Comparison of ENCODE assay signal across 8 cellular contexts in genomic region chr2:74502720-74503505, GRCh38. TPM values are rescaled to one million over a fixed set of nuclear protein-coding genes. Genes with fewer than 3 reads are reported as not detected.
A peak's percentile ranks its signal among the peaks of the same experiment; 100 is the strongest.
DNase-seq lines count a peak whose midpoint lies in the region; ATAC-seq, FAIRE-seq and TF ChIP-seq lines count a peak whose summit lies in the region.

No MANE protein-coding gene starts in this region.

- WGBS in mammary epithelial cell (ENCODE audit: low coverage, missing lambda C conversion rate), result 15% methylated on average over 20 of the region's 67 CpGs

- no peak for FAIRE-seq in keratinocyte (lab: Jason Lieb, UNC)

- H3K4me1 ChIP-seq in mammary epithelial cell (ENCODE audit: insufficient read depth, low read length), result peaks cover 44% of the 10 kb centered on the region
- peaks cover 40% of the 10 kb centered on the region for H3K4me1 ChIP-seq in keratinocyte (ENCODE audit: control insufficient read depth, extremely low read depth, insufficient read depth, low read length)

- POLR2A ChIA-PET in RWPE1 (lab: Yijun Ruan, JAX; ENCODE audit: low non-redundant PET), result interaction anchor here (0.9 to 1.0 kb wide), 3 partner anchors 19 to 26 kb away, joined by 3 to 4 read pairs (median 3); no protein-coding TSS in a partner anchor

- BruUV-seq in mammary epithelial cell (replicated peaks; lab: Mats Ljungman, UMichigan), result no TSS peak

- CTCF ChIA-PET in RWPE1 (lab: Yijun Ruan, JAX), result interaction anchor here (0.6 to 1.9 kb wide), 4 partner anchors 11 to 99 kb away, joined by 3 to 7 read pairs (median 3); partner anchors contain the start of genes CCDC142 and TTC31
- CTCF ChIA-PET in mammary epithelial cell (lab: Charles Lee; ENCODE audit: low non-redundant PET), result no interaction called here

- peak overlapping the region; percentile 86 for H2AFZ ChIP-seq in mammary epithelial cell (ENCODE audit: low read depth, low read length)
- H2AFZ ChIP-seq in keratinocyte (ENCODE audit: control insufficient read depth, low read length), result peak overlapping the region; percentile 84

- no peaks in the 10 kb centered on the region for H3K9me1 ChIP-seq in keratinocyte (ENCODE audit: control insufficient read depth, extremely low read depth, insufficient read depth, low read length)

- H3K4me3 ChIP-seq in mammary epithelial cell (replicated peaks in 1 of 3; ENCODE audit: insufficient read depth in 1 of 3, low read depth in 2 of 3, low read length in 3 of 3), result peak overlapping the region; percentile 37 to 56 (median 44)
- peak overlapping the region; percentile 47 to 70 (median 63) for H3K4me3 ChIP-seq in keratinocyte (ENCODE audit: control insufficient read depth in 2 of 3, extremely low read depth in 1 of 3, insufficient read depth in 2 of 3, low read depth in 1 of 3, low read length in 3 of 3)

- H3K9ac ChIP-seq in mammary epithelial cell (ENCODE audit: insufficient read depth, low read length) (no peak overlapping the region), keratinocyte (ENCODE audit: control insufficient read depth, extremely low read depth, insufficient read depth, low read length) (peak overlapping the region; percentile 64)

- H4K20me1 ChIP-seq in mammary epithelial cell (ENCODE audit: insufficient read depth, low read length), result no peaks in the 10 kb centered on the region
- H4K20me1 ChIP-seq in keratinocyte (ENCODE audit: control insufficient read depth, extremely low read depth, insufficient read depth, low read length), result no peaks in the 10 kb centered on the region

- peaks cover 11% of the 10 kb centered on the region for H3K36me3 ChIP-seq in mammary epithelial cell (ENCODE audit: insufficient read depth, low read length)
- H3K36me3 ChIP-seq in keratinocyte (ENCODE audit: control insufficient read depth in 2 of 2, extremely low read depth in 1 of 2, insufficient read depth in 2 of 2, low read length in 2 of 2), result peaks cover 9 to 10% of the 10 kb centered on the region in 2 experiments

- H3K79me2 ChIP-seq in mammary epithelial cell (ENCODE audit: insufficient read depth, low read length), result peaks cover 20% of the 10 kb centered on the region
- H3K79me2 ChIP-seq in keratinocyte (ENCODE audit: control insufficient read depth, insufficient read depth, low read length), result peaks cover 16% of the 10 kb centered on the region

- ATAC-seq in HG02852 (IDR thresholded peaks at IDR 0.05; ENCODE audit: unreplicated experiment), result peak; percentile 32

- TF ChIP-seq CTCF in RWPE1 (conservative IDR thresholded peaks at IDR 0.05; ENCODE audit: low read depth) (peak; percentile 49), mammary epithelial cell (conservative IDR thresholded peaks at IDR 0.05 in 1 of 2, IDR thresholded peaks at IDR 0.05 in 1 of 2; ENCODE audit: extremely low read depth in 1 of 2, insufficient read depth in 1 of 2, low read depth in 1 of 2, low read length in 2 of 2) (no peak), keratinocyte (optimal IDR thresholded peaks at IDR 0.05 in 1 of 3, IDR thresholded peaks at IDR 0.05 in 1 of 3, conservative IDR thresholded peaks at IDR 0.05 in 1 of 3; ENCODE audit: extremely low read depth in 1 of 3, insufficient read depth in 2 of 3, low read length in 3 of 3) (peak in 2 of 3 experiments; percentile 30 to 46)

- H3K4me2 ChIP-seq in mammary epithelial cell (ENCODE audit: insufficient read depth, low read depth, low read length), result peak overlapping the region; percentile 97
- peak overlapping the region; percentile 94 for H3K4me2 ChIP-seq in keratinocyte (ENCODE audit: control insufficient read depth, extremely low read depth, insufficient read depth, low read depth, low read length)

- H3K9me3 ChIP-seq in mammary epithelial cell (replicated peaks; ENCODE audit: insufficient read depth, low read length), result no peaks in the 10 kb centered on the region
- no peaks in the 10 kb centered on the region for H3K9me3 ChIP-seq in keratinocyte (ENCODE audit: control insufficient read depth, low read depth, low read length)

- in situ Hi-C loops in mammary epithelial cell (cut with MboI; ENCODE audit: low sequenced_read_pairs in 2 of 2), result no loop called here

- no peaks in the 10 kb centered on the region for H3K27me3 ChIP-seq in mammary epithelial cell (ENCODE audit: insufficient read depth, low read length)
- peaks cover 36% of the 10 kb centered on the region for H3K27me3 ChIP-seq in keratinocyte (ENCODE audit: control insufficient read depth, extremely low read depth, insufficient read depth, low read length)

- intact Hi-C loops in mammary epithelial cell (cut with micrococcal nuclease), result no loop called here

- dilution Hi-C loops in mammary epithelial cell (cut with HindIII; ENCODE audit: low sequenced_read_pairs) (no loop called here), keratinocyte (cut with MboI; ENCODE audit: extremely low pct_ligation_motif_present, low sequenced_read_pairs) (no loop called here)

- DNase-seq in activated CD4-positive, alpha-beta T cell treated with anti-CD3 and anti-CD28 coated beads for 1 hour, result peak; percentile 18
- no peak for DNase-seq in activated CD4-positive, alpha-beta T cell treated with anti-CD3 and anti-CD28 coated beads, Interleukin-2, amount 50 U/mL, for 4 hours
- peak; percentile 75 for DNase-seq in RWPE1 (ENCODE audit: low spot score)
- DNase-seq in mammary epithelial cell, result peak; percentile 55
- no peak for DNase-seq in keratinocyte (ENCODE audit: low read depth, low spot score)
- DNase-seq in stimulated activated CD4-positive, alpha-beta T cell treated with anti-CD3 and anti-CD28 coated beads, Interleukin-4, amount 100 ng/mL, for 1 hour, result peak; percentile 43
- DNase-seq in NAMALWA (ENCODE audit: low spot score), result no peak

- peak overlapping the region; percentile 96 for H3K27ac ChIP-seq in RWPE1
- no peak overlapping the region for H3K27ac ChIP-seq in mammary epithelial cell (ENCODE audit: insufficient read depth, low read depth, low read length)
- peak overlapping the region; percentile 30 for H3K27ac ChIP-seq in keratinocyte (ENCODE audit: control insufficient read depth, insufficient read depth, low read length)

RNA-seq across cellular contexts. Expression of gene LBX2, which starts 3.5 kb away (rescaled TPM):
- total RNA-seq in mammary epithelial cell, result not detected
- polyA plus RNA-seq in mammary epithelial cell (0.10 TPM), keratinocyte (0.09 to 0.11 TPM (median 0.10 TPM) in 3 replicates)
- polyA minus RNA-seq in mammary epithelial cell (not detected), keratinocyte (0.89 TPM in 1 of 3 replicates, not detected in the others)
- not detected for polyA plus RNA-seq in keratinocyte (2011; ENCODE audit: low read depth)
- 0.07 and 0.26 TPM in 2 replicates for polyA plus RNA-seq in keratinocyte (2011; cell fraction: cytosol; rRNA removed)
- 0.28 and 0.53 TPM in 2 replicates for polyA plus RNA-seq in keratinocyte (2011; cell fraction: nucleus; rRNA removed)
- polyA plus RNA-seq in keratinocyte (2012; ENCODE audit: low replicate concordance), result 0.09 and 0.44 TPM in 2 replicates
- not detected for polyA minus RNA-seq in keratinocyte (2011; cell fraction: cytosol; rRNA and poly(A)+ RNA removed)
- polyA minus RNA-seq in keratinocyte (2011; cell fraction: nucleus; rRNA and poly(A)+ RNA removed), result not detected in 2 replicates

RNA-seq across cellular contexts. Expression of gene PCGF1, which starts 4.6 kb away (rescaled TPM):
- 10 to 100 TPM; 20.0 to 35.4 TPM for total RNA-seq in mammary epithelial cell
- polyA plus RNA-seq in mammary epithelial cell, result 32.8 TPM
- 58.5 TPM for polyA minus RNA-seq in mammary epithelial cell
- polyA plus RNA-seq in keratinocyte, result 29.1 to 42.2 TPM (median 33.6 TPM) in 3 replicates
- polyA plus RNA-seq in keratinocyte (2011; ENCODE audit: low read depth), result 11.9 TPM
- polyA plus RNA-seq in keratinocyte (2011; cell fraction: cytosol; rRNA removed), result 33.7 and 37.3 TPM in 2 replicates
- 37.5 and 60.1 TPM in 2 replicates for polyA plus RNA-seq in keratinocyte (2011; cell fraction: nucleus; rRNA removed)
- polyA plus RNA-seq in keratinocyte (2012; ENCODE audit: low replicate concordance), result 25.2 and 38.6 TPM in 2 replicates
- polyA minus RNA-seq in keratinocyte, result 31.6 to 65.7 TPM (median 37.2 TPM) in 3 replicates
- 43.2 TPM for polyA minus RNA-seq in keratinocyte (2011; cell fraction: cytosol; rRNA and poly(A)+ RNA removed)
- polyA minus RNA-seq in keratinocyte (2011; cell fraction: nucleus; rRNA and poly(A)+ RNA removed), result 9.6 and 10.9 TPM in 2 replicates

RNA-seq across cellular contexts. Expression of gene TLX2, which starts 11.3 kb away (rescaled TPM):
- under 1 TPM in 1 of 2 donors, not detected in 1; 0.33 TPM for total RNA-seq in mammary epithelial cell
- 0.05 TPM for polyA plus RNA-seq in mammary epithelial cell
- polyA minus RNA-seq in mammary epithelial cell, result not detected
- polyA plus RNA-seq in keratinocyte, result not detected in 3 replicates
- polyA plus RNA-seq in keratinocyte (2011; ENCODE audit: low read depth), result not detected
- not detected in 2 replicates for polyA plus RNA-seq in keratinocyte (2011; cell fraction: cytosol; rRNA removed)
- not detected in 2 replicates for polyA plus RNA-seq in keratinocyte (2011; cell fraction: nucleus; rRNA removed)
- polyA plus RNA-seq in keratinocyte (2012; ENCODE audit: low replicate concordance), result 0.35 TPM in 1 of 2 replicates, not detected in the other
- polyA minus RNA-seq in keratinocyte, result not detected in 3 replicates
- not detected for polyA minus RNA-seq in keratinocyte (2011; cell fraction: cytosol; rRNA and poly(A)+ RNA removed)
- polyA minus RNA-seq in keratinocyte (2011; cell fraction: nucleus; rRNA and poly(A)+ RNA removed), result not detected in 2 replicates

RNA-seq across cellular contexts. Expression of gene TTC31, which starts 20.0 kb away (rescaled TPM):
- total RNA-seq in mammary epithelial cell, result 10 to 100 TPM; 11.5 to 22.0 TPM
- polyA plus RNA-seq in mammary epithelial cell (17.6 TPM), keratinocyte (16.8 to 18.2 TPM (median 17.7 TPM) in 3 replicates)
- polyA minus RNA-seq in mammary epithelial cell (15.0 TPM), keratinocyte (14.8 to 18.3 TPM (median 15.2 TPM) in 3 replicates)
- polyA plus RNA-seq in keratinocyte (2011; ENCODE audit: low read depth), result 4.4 TPM
- 11.3 TPM in 2 replicates for polyA plus RNA-seq in keratinocyte (2011; cell fraction: cytosol; rRNA removed)
- 47.0 and 54.2 TPM in 2 replicates for polyA plus RNA-seq in keratinocyte (2011; cell fraction: nucleus; rRNA removed)
- polyA plus RNA-seq in keratinocyte (2012; ENCODE audit: low replicate concordance), result 9.2 and 14.7 TPM in 2 replicates
- 10.7 TPM for polyA minus RNA-seq in keratinocyte (2011; cell fraction: cytosol; rRNA and poly(A)+ RNA removed)
- 11.4 and 15.8 TPM in 2 replicates for polyA minus RNA-seq in keratinocyte (2011; cell fraction: nucleus; rRNA and poly(A)+ RNA removed)

RNA-seq across cellular contexts. Expression of gene CCDC142, which starts 20.1 kb away (rescaled TPM):
- 10 to 100 TPM; 13.0 to 18.2 TPM for total RNA-seq in mammary epithelial cell
- 8.2 TPM for polyA plus RNA-seq in mammary epithelial cell
- 42.6 TPM for polyA minus RNA-seq in mammary epithelial cell
- 4.7 to 6.7 TPM (median 5.8 TPM) in 3 replicates for polyA plus RNA-seq in keratinocyte
- polyA plus RNA-seq in keratinocyte (2011; ENCODE audit: low read depth), result 0.50 TPM
- 1.5 and 2.1 TPM in 2 replicates for polyA plus RNA-seq in keratinocyte (2011; cell fraction: cytosol; rRNA removed)
- polyA plus RNA-seq in keratinocyte (2011; cell fraction: nucleus; rRNA removed), result 21.2 and 21.8 TPM in 2 replicates
- polyA plus RNA-seq in keratinocyte (2012; ENCODE audit: low replicate concordance), result 2.6 and 4.7 TPM in 2 replicates
- 15.5 to 16.9 TPM (median 16.4 TPM) in 3 replicates for polyA minus RNA-seq in keratinocyte
- 2.9 TPM for polyA minus RNA-seq in keratinocyte (2011; cell fraction: cytosol; rRNA and poly(A)+ RNA removed)
- 10.6 and 10.9 TPM in 2 replicates for polyA minus RNA-seq in keratinocyte (2011; cell fraction: nucleus; rRNA and poly(A)+ RNA removed)

Comparison
In these comparisons a context has a peak if more than half of its experiments do, and no peak if none do; other contexts are left out.
1. DNase-seq: peak in activated CD4-positive, alpha-beta T cell treated with anti-CD3 and anti-CD28 coated beads for 1 hour (single experiment), RWPE1 (single experiment), mammary epithelial cell (single experiment) and stimulated activated CD4-positive, alpha-beta T cell treated with anti-CD3 and anti-CD28 coated beads, Interleukin-4, amount 100 ng/mL, for 1 hour (single experiment); none in activated CD4-positive, alpha-beta T cell treated with anti-CD3 and anti-CD28 coated beads, Interleukin-2, amount 50 U/mL, for 4 hours (0 of 2), keratinocyte (single experiment) and NAMALWA (single experiment).
2. CTCF ChIP-seq: peak in RWPE1 (single experiment) and keratinocyte (2 of 3); none in mammary epithelial cell (0 of 2).